In the genomic region with DNA sequence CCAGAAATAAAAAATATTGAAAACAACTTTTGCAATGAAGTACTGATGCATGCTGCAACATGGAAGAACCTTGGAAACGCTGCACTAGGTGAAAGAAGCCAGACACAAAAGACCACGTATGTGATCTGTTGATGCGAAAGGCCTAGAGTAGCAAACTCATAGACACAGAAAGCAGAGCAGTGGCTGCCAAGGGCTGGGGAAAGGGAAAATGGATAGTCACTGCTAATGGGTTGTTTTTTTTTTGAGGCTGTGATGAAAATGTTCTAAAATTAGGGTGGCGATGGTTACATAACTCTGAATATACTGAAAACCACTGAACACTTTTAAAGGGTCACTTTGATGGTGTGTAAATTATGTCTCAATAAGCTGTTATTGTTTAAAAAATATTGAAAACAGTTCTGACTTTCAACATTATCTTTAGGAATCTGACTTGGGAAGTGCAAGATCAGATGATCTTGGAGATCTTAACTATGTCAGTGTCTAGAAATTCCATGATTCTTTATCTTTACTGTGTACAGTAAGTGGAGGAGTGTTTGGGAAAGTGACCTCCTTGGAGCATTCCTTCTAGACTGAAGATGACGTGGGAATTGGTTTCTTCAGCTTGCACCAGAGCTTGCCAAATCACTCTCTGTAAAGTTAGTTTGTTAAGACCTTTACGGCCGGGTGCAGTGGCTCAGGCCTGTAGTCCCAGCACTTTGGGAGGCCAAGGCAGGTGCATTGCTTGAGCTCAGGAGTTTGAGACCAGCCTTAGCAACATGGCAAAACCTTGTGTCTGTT, we compare ENCODE assay signal across 9 cellular contexts. TPM values are rescaled to one million over a fixed set of nuclear protein-coding genes. Genes with fewer than 3 reads are reported as not detected.
DNase-seq lines count a peak whose midpoint lies in the region; FAIRE-seq and TF ChIP-seq lines count a peak whose summit lies in the region.
"Had no signal": no experiment of that assay in that cellular context is flagged by ENCODE, and none has a peak within 500 bp of the region (broad histone marks: within the 10 kb centered on the region; RNA-seq: fewer than 3 reads in every experiment).

No MANE protein-coding gene starts in this region.

- no peak overlapping the region for H3K4me3 ChIP-seq in AG04450 (ENCODE audit: low read depth, low read length)
- H3K4me3 ChIP-seq in esophagus squamous epithelium = no peak overlapping the region
- no peak overlapping the region for H3K4me3 ChIP-seq in OCI-LY7 (ENCODE audit: low read depth, low read length, poor library complexity, severe bottlenecking)
- H3K4me3 ChIP-seq: SJSA1 had no signal

- no peak overlapping the region for H3K4me2 ChIP-seq in OCI-LY7 (ENCODE audit: low read length)

- BruUV-seq in OCI-LY7 (replicated peaks; lab: Mats Ljungman, UMichigan) = no TSS peak

- intact Hi-C loops in esophagus squamous epithelium (cut with DNase I) (no loop called here), OCI-LY7 (cut with micrococcal nuclease; ENCODE audit: unreplicated experiment) (no loop called here)

- POLR2A ChIA-PET in AG04450 (lab: Yijun Ruan, JAX) (interaction anchor here (0.7 to 2.0 kb wide), 7 partner anchors 8 to 663 kb away, joined by 3 to 33 read pairs (median 4); a partner anchor contains a TSS), OCI-LY7 (lab: Charles Lee) (interaction anchor here (1.2 to 1.3 kb wide), 2 partner anchors 10 to 13 kb away, joined by 3 to 6 read pairs; a partner anchor contains a TSS)

- H3K4me1 ChIP-seq in esophagus squamous epithelium = peaks cover 9 to 93% (median 54%) of the 10 kb centered on the region in 3 donors
- peaks cover 13% of the 10 kb centered on the region for H3K4me1 ChIP-seq in OCI-LY7 (ENCODE audit: insufficient read depth, low read length, poor library complexity, severe bottlenecking)

- TF ChIP-seq CTCF in AG04450 (IDR thresholded peaks at IDR 0.05; ENCODE audit: low read depth, low read length) = no peak
- no peak for TF ChIP-seq CTCF in esophagus squamous epithelium (IDR thresholded peaks at IDR 0.05)
- TF ChIP-seq CTCF in OCI-LY7 (conservative IDR thresholded peaks at IDR 0.05; ENCODE audit: low read length) = no peak

- DNase-seq in AG04450 (ENCODE audit: low read depth, low spot score) = peak; percentile 90
- peak; percentile 86 for DNase-seq in NCI-H226
- no peak for DNase-seq in esophagus squamous epithelium (lab: John Stamatoyannopoulos, UW)
- DNase-seq in non-pigmented ciliary epithelial cell (ENCODE audit: low read depth) = peak; percentile 86
- no peak for DNase-seq in epidermal melanocyte (ENCODE audit: insufficient read length, low spot score)
- no peak for DNase-seq in RCC 7860 (ENCODE audit: low spot score)
- DNase-seq in globus pallidus (ENCODE audit: low spot score) = no peak
- no peak for DNase-seq in OCI-LY7 (ENCODE audit: low spot score)

- H3K27me3 ChIP-seq in AG04450 (ENCODE audit: control insufficient read depth, insufficient read depth, low read length) = no peaks in the 10 kb centered on the region
- no peaks in the 10 kb centered on the region for H3K27me3 ChIP-seq in esophagus squamous epithelium
- H3K27me3 ChIP-seq: SJSA1 had no signal

- H4K20me1 ChIP-seq in OCI-LY7 (ENCODE audit: insufficient read depth, low read length) = no peaks in the 10 kb centered on the region

- FAIRE-seq in RCC 7860 (lab: Jason Lieb, UNC) = no peak

- no peaks in the 10 kb centered on the region for H3K9me2 ChIP-seq in OCI-LY7 (ENCODE audit: insufficient read depth, low read length)

- TF ChIP-seq POLR2A in esophagus squamous epithelium (IDR thresholded peaks at IDR 0.05) = no peak

- 47 to 67% methylated on average over 6 to 7 of the region's 7 CpGs for WGBS in esophagus squamous epithelium, 2 donors

- H3K27ac ChIP-seq in AG04450 (ENCODE audit: low read depth, low read length) (peak overlapping the region; percentile 95), esophagus squamous epithelium (peak overlapping the region in 3 of 4 donors; percentile 48 to 74 (median 64)), OCI-LY7 (ENCODE audit: low read depth, low read length, poor library complexity, severe bottlenecking) (no peak overlapping the region)
- H3K27ac ChIP-seq: SJSA1 had no signal

- CTCF ChIA-PET in AG04450 (lab: Charles Lee) = interaction anchor here (1.0 to 1.5 kb wide), 2 partner anchors 32 to 33 kb away, joined by 3 to 10 read pairs; no protein-coding TSS in a partner anchor
- CTCF ChIA-PET in OCI-LY7 (lab: Charles Lee; ENCODE audit: unreplicated experiment) = no interaction called here

- H3K36me3 ChIP-seq in esophagus squamous epithelium (peaks cover 0 to 9% (median 0%) of the 10 kb centered on the region in 3 donors), OCI-LY7 (ENCODE audit: insufficient read depth, low read length) (peaks cover 40% of the 10 kb centered on the region)

- no peak overlapping the region for H2AFZ ChIP-seq in OCI-LY7 (ENCODE audit: low read length)

- H3K9me3 ChIP-seq in AG04450 (ENCODE audit: control insufficient read depth, insufficient read depth, low read length) = no peaks in the 10 kb centered on the region
- H3K9me3 ChIP-seq in esophagus squamous epithelium = no peaks in the 10 kb centered on the region
- peaks cover 13% of the 10 kb centered on the region; the same call in 1 of the 2 replicates for H3K9me3 ChIP-seq in OCI-LY7 (ENCODE audit: low read length)
- H3K9me3 ChIP-seq: SJSA1 had no signal

- H3K79me2 ChIP-seq in OCI-LY7 (ENCODE audit: insufficient read depth, low read depth, low read length) = peaks cover 41% of the 10 kb centered on the region; the same call in 1 of the 2 replicates

RNA-seq across cellular contexts. Expression of a gene that starts 12.4 kb away (rescaled TPM):
- polyA plus RNA-seq in AG04450 (2011; rRNA removed) = 5.8 and 8.4 TPM in 2 replicates
- polyA minus RNA-seq in AG04450 (2011; rRNA and poly(A)+ RNA removed) = 11.4 and 11.9 TPM in 2 replicates
- total RNA-seq in esophagus squamous epithelium (10 to 100 TPM in 3 of 4 donors, 1 to 10 TPM in 1; 9.6 to 20.0 (median 11.4) TPM), OCI-LY7 (2022) (44.7 and 59.9 TPM in 2 replicates)
- total RNA-seq in OCI-LY7 (2014; rRNA removed; shearing (Covaris generic)) = 18.6 and 27.5 TPM in 2 replicates

Comparison
In these comparisons a context has a peak if more than half of its experiments do, and no peak if none do; other contexts are left out.
1. DNase-seq: peak in AG04450 (single experiment), NCI-H226 (single experiment) and non-pigmented ciliary epithelial cell (single experiment); none in esophagus squamous epithelium (single experiment), epidermal melanocyte (single experiment), RCC 7860 (single experiment), globus pallidus (single experiment) and OCI-LY7 (single experiment).